Comparison of ENCODE assay signal across 17 cellular contexts in the genomic region with DNA sequence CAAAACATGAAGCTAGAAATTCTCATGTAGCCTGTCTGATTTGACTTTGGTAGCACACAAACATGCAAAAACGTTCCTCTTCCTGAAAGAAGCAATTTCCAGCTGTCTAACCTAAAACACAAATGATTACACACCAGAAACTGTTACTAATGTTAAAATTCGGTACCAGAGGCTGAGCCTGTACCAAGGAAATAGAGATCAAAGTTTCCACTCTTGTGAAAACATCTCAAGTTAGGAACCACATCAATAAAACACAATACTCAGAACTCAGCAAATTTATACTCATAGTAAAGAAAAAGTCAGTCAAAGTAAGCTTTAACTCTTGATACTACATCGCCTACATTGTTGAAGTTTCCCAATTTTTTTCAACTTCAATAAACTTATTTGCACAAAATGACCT.
DNase-seq lines count a peak whose midpoint lies in the region; ATAC-seq, FAIRE-seq and TF ChIP-seq lines count a peak whose summit lies in the region.
"Had no signal": no experiment of that assay in that cellular context is flagged by ENCODE, and none has a peak within 500 bp of the region (broad histone marks: within the 10 kb centered on the region; RNA-seq: fewer than 3 reads in every experiment).

No MANE protein-coding gene starts in this region.

- TF ChIP-seq POLR2A in GM12891 (IDR thresholded peaks at IDR 0.05; ENCODE audit: low read depth, low read length) = no peak

- H3K4me1 ChIP-seq in aorta (ENCODE audit: control insufficient read depth in 1 of 2, insufficient read depth in 2 of 2, low read length in 2 of 2) = no peaks in the 10 kb centered on the region

- FAIRE-seq in GM12891 (lab: Jason Lieb, UNC) = peak; percentile 51

- CTCF ChIA-PET in CD4-positive, alpha-beta T cell (lab: Charles Lee) = interaction anchor here (0.9 kb wide), 1 partner anchor 108 kb away, joined by 3 read pairs; no protein-coding TSS in a partner anchor
- CTCF ChIA-PET in activated CD8-positive, alpha-beta T cell treated with anti-CD3 and anti-CD28 coated beads, Interleukin-2, amount 10 ng/mL, durations not matched to agents 7 days and 5 days (lab: Charles Lee) = interaction anchor here (1.0 to 1.5 kb wide), 3 partner anchors 103 to 350 kb away, joined by 3 read pairs; no protein-coding TSS in a partner anchor

- H3K27ac ChIP-seq in CD4-positive, alpha-beta T cell (ENCODE audit: low read depth, low read length) = peak overlapping the region; percentile 23
- no peak overlapping the region for H3K27ac ChIP-seq in aorta (ENCODE audit: low read depth in 1 of 2, low read length in 2 of 2)
- H3K27ac ChIP-seq: coronary artery, gastrocnemius medialis, left ventricle myocardium inferior, WERI-Rb-1 had no signal

- intact Hi-C loops in CD4-positive, alpha-beta T cell (cut with DNase I, micrococcal nuclease) = loop anchor here in 1 of 2 experiments (10.0 kb wide), 1 partner anchor 110 kb away; a partner anchor contains a TSS
- intact Hi-C loops in aorta (cut with DNase I) = no loop called here

- peaks cover 4% of the 10 kb centered on the region for H3K36me3 Mint-ChIP-seq in CD4-positive, alpha-beta T cell (ENCODE audit: low read depth)
- peaks cover 27% of the 10 kb centered on the region for H3K36me3 Mint-ChIP-seq in activated CD8-positive, alpha-beta T cell treated with anti-CD3 and anti-CD28 coated beads, Interleukin-2, amount 10 ng/mL, durations not matched to agents 7 days and 5 days (ENCODE audit: low read depth)
- H3K36me3 Mint-ChIP-seq in naive B cell = peaks cover 28 to 33% of the 10 kb centered on the region in 2 donors

- WGBS in aorta, 2 donors = 37 to 43% methylated on average over 3 of the region's 3 CpGs

- ATAC-seq in CD4-positive, alpha-beta T cell (ENCODE audit: poor library complexity) = peak; percentile 95
- peak; percentile 95 for ATAC-seq in activated CD8-positive, alpha-beta T cell treated with anti-CD3 and anti-CD28 coated beads, Interleukin-2, amount 10 ng/mL, durations not matched to agents 7 days and 5 days
- ATAC-seq in naive B cell (ENCODE audit: low read depth in 2 of 2) (no peak), aorta (ENCODE audit: low FRiP score) (no peak), HG02571 (IDR thresholded peaks at IDR 0.05; ENCODE audit: unreplicated experiment) (no peak)
- ATAC-seq: gastrocnemius medialis had no signal

- no peak for TF ChIP-seq CTCF in CD4-positive, alpha-beta T cell (IDR thresholded peaks at IDR 0.05)

- no peaks in the 10 kb centered on the region for H3K36me3 ChIP-seq in aorta (ENCODE audit: control insufficient read depth in 1 of 2, insufficient read depth in 2 of 2, low read length in 1 of 2)
- H3K36me3 ChIP-seq: gastrocnemius medialis, WERI-Rb-1 had no signal

- H3K4me1 Mint-ChIP-seq in CD4-positive, alpha-beta T cell (ENCODE audit: low read depth) = peaks cover 55% of the 10 kb centered on the region
- H3K4me1 Mint-ChIP-seq in activated CD8-positive, alpha-beta T cell treated with anti-CD3 and anti-CD28 coated beads, Interleukin-2, amount 10 ng/mL, durations not matched to agents 7 days and 5 days (ENCODE audit: low read depth) = peaks cover 17% of the 10 kb centered on the region
- H3K4me1 Mint-ChIP-seq in naive B cell = peaks cover 39 to 76% (median 66%) of the 10 kb centered on the region in 3 donors

- H3K27ac Mint-ChIP-seq in CD4-positive, alpha-beta T cell = peak overlapping the region; percentile 88
- peak overlapping the region; percentile 86 for H3K27ac Mint-ChIP-seq in activated CD8-positive, alpha-beta T cell treated with anti-CD3 and anti-CD28 coated beads, Interleukin-2, amount 10 ng/mL, durations not matched to agents 7 days and 5 days
- peak overlapping the region in 4 of 6 donors; percentile 20 to 75 (median 70) for H3K27ac Mint-ChIP-seq in naive B cell
- H3K27ac Mint-ChIP-seq: progenitor cell of endocrine pancreas, type B pancreatic cell had no signal

- no peaks in the 10 kb centered on the region for H3K27me3 Mint-ChIP-seq in CD4-positive, alpha-beta T cell
- no peaks in the 10 kb centered on the region for H3K27me3 Mint-ChIP-seq in activated CD8-positive, alpha-beta T cell treated with anti-CD3 and anti-CD28 coated beads, Interleukin-2, amount 10 ng/mL, durations not matched to agents 7 days and 5 days (ENCODE audit: low read depth)
- H3K27me3 Mint-ChIP-seq in naive B cell = no peaks in the 10 kb centered on the region
- H3K27me3 Mint-ChIP-seq: progenitor cell of endocrine pancreas, type B pancreatic cell had no signal

- POLR2A ChIA-PET in CD4-positive, alpha-beta T cell (lab: Charles Lee) = interaction anchor here (0.8 to 2.0 kb wide), 7 partner anchors 9 to 220 kb away, joined by 3 to 20 read pairs (median 3); a partner anchor contains a TSS
- POLR2A ChIA-PET in activated CD8-positive, alpha-beta T cell treated with anti-CD3 and anti-CD28 coated beads, Interleukin-2, amount 10 ng/mL, durations not matched to agents 7 days and 5 days (lab: Charles Lee) = interaction anchor here (1.0 kb wide), 1 partner anchor 108 kb away, joined by 3 read pairs; a partner anchor contains a TSS

- no peaks in the 10 kb centered on the region for H3K9me3 ChIP-seq in CD4-positive, alpha-beta T cell (ENCODE audit: control insufficient read depth, low read length)
- H3K9me3 ChIP-seq in aorta (ENCODE audit: control insufficient read depth, low read length) = no peaks in the 10 kb centered on the region
- H3K9me3 ChIP-seq: gastrocnemius medialis, left ventricle myocardium inferior had no signal

- no peak for DNase-seq in CD4-positive, alpha-beta T cell
- DNase-seq in GM12891 (ENCODE audit: insufficient read length, low spot score) (no peak), naive B cell (no peak), aorta (no peak), NCI-H146 treated with DMSO at 0.1 percent for 48 hours (lab: John Stamatoyannopoulos, UW; ENCODE audit: unreplicated experiment) (no peak)
- no peak for DNase-seq in activated CD8-positive, alpha-beta T cell treated with anti-CD3 and anti-CD28 coated beads, Interleukin-2, amount 10 ng/mL, durations not matched to agents 7 days and 5 days
- DNase-seq: gastrocnemius medialis, KBM-7, left ventricle myocardium inferior, NCI-H1105, NCI-H82, WERI-Rb-1 had no signal

- peak overlapping the region; percentile 68 for H3K4me3 Mint-ChIP-seq in CD4-positive, alpha-beta T cell
- peak overlapping the region; percentile 56 for H3K4me3 Mint-ChIP-seq in activated CD8-positive, alpha-beta T cell treated with anti-CD3 and anti-CD28 coated beads, Interleukin-2, amount 10 ng/mL, durations not matched to agents 7 days and 5 days
- peak overlapping the region in 4 of 8 donors; percentile 12 to 51 (median 36) for H3K4me3 Mint-ChIP-seq in naive B cell
- H3K4me3 Mint-ChIP-seq: type B pancreatic cell had no signal

- no peak overlapping the region for H3K4me3 ChIP-seq in aorta (ENCODE audit: low read length in 2 of 2)
- H3K4me3 ChIP-seq: coronary artery, gastrocnemius medialis, left ventricle myocardium inferior, smooth muscle cell had no signal

- H3K27me3 ChIP-seq in CD4-positive, alpha-beta T cell (ENCODE audit: control insufficient read depth, insufficient read depth, low read length) = no peaks in the 10 kb centered on the region
- no peaks in the 10 kb centered on the region for H3K27me3 ChIP-seq in aorta (ENCODE audit: control insufficient read depth in 1 of 2, insufficient read depth in 2 of 2, low read length in 1 of 2)
- H3K27me3 ChIP-seq: gastrocnemius medialis had no signal

- no peaks in the 10 kb centered on the region for H3K9me3 Mint-ChIP-seq in CD4-positive, alpha-beta T cell
- peaks cover 5% of the 10 kb centered on the region for H3K9me3 Mint-ChIP-seq in activated CD8-positive, alpha-beta T cell treated with anti-CD3 and anti-CD28 coated beads, Interleukin-2, amount 10 ng/mL, durations not matched to agents 7 days and 5 days (ENCODE audit: insufficient read depth)
- peaks cover 0 to 8% (median 2%) of the 10 kb centered on the region in 7 donors for H3K9me3 Mint-ChIP-seq in naive B cell
- H3K9me3 Mint-ChIP-seq: type B pancreatic cell had no signal

TF ChIP-seq in GM12891, 5 proteins besides CTCF, POLR2A, EP300 and RAD21:
- TF ChIP-seq TAF1 (IDR thresholded peaks at IDR 0.05; ENCODE audit: low read depth, low read length) (no peak), POLR2AphosphoS5 (IDR thresholded peaks at IDR 0.05; ENCODE audit: low read depth, low read length) (no peak), SPI1 (IDR thresholded peaks at IDR 0.05; ENCODE audit: low read depth, low read length) (no peak), PAX5 (IDR thresholded peaks at IDR 0.05; ENCODE audit: insufficient read depth, low read length, severe bottlenecking) (no peak), POU2F2 (IDR thresholded peaks at IDR 0.05; ENCODE audit: low read depth, low read length) (no peak)

Comparison
In these comparisons a context has a peak if more than half of its experiments do, and no peak if none do; other contexts are left out.
1. ATAC-seq: peak in CD4-positive, alpha-beta T cell (single experiment) and activated CD8-positive, alpha-beta T cell treated with anti-CD3 and anti-CD28 coated beads, Interleukin-2, amount 10 ng/mL, durations not matched to agents 7 days and 5 days (single experiment); none in naive B cell (0 of 2), aorta (single experiment) and HG02571 (single experiment).
2. Peak in every context shown above with its lines, with median percentiles within 50 percentile points of each other: H3K27ac Mint-ChIP-seq.